In the genomic region with DNA sequence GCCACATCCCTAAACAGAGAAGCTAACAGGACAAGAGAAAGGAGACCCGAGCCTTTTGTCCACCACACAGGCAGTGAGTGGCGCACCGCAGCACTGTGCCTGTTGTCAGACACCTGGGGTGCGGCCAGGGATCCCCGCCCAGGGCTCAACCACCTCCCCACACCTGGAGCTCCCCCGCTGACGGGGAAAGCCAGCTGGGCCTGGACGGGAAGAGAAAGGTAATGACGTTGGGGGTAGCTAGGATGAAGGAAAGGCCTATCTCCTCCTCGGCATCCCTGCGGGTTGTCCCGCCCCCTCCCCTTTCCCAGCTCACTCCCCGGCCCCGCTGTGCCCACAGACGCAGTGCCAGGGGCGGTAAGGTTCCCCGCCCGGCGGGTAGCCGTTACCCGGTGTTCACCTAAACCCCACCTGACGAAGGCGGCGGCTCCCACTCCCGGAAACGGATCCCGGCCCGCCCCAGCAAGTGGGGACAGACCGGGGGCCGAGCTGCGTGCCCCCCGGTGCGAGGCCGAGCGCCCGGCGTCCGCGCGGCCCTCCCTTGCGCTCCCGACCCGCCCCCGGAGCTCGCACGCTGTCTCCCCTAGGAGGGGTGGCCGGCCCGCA, we compare ENCODE assay signal across 8 cellular contexts. TPM values are rescaled to one million over a fixed set of nuclear protein-coding genes. Genes with fewer than 3 reads are reported as not detected.
DNase-seq lines count a peak whose midpoint lies in the region; ATAC-seq and TF ChIP-seq lines count a peak whose summit lies in the region.

No MANE protein-coding gene starts in this region.

- no peaks in the 10 kb centered on the region for H3K27me3 ChIP-seq in BJ (ENCODE audit: control insufficient read depth, insufficient read depth, low read length)
- no peaks in the 10 kb centered on the region for H3K27me3 ChIP-seq in IMR-90 (ENCODE audit: control insufficient read depth, insufficient read depth, low read length)
- H3K27me3 ChIP-seq in effector memory CD4-positive, alpha-beta T cell (replicated peaks; ENCODE audit: control insufficient read depth, insufficient read depth, low read length, poor library complexity, severe bottlenecking), result no peaks in the 10 kb centered on the region
- H3K27me3 ChIP-seq in mucosa of rectum (ENCODE audit: control insufficient read depth in 2 of 2, insufficient read depth in 2 of 2, low read length in 2 of 2), result no peaks in the 10 kb centered on the region
- no peaks in the 10 kb centered on the region for H3K27me3 ChIP-seq in suprapubic skin

- H4K91ac ChIP-seq in IMR-90 (ENCODE audit: insufficient read depth, low read depth, low read length), result peak overlapping the region; percentile 23

- H3K79me1 ChIP-seq in IMR-90 (ENCODE audit: low read depth in 1 of 2, low read length in 2 of 2), result peaks cover 17 to 53% of the 10 kb centered on the region in 2 experiments

- H3K9ac ChIP-seq in IMR-90 (ENCODE audit: low read depth, low read length) (peak overlapping the region; percentile 64), mucosa of rectum (ENCODE audit: low read depth in 1 of 2, low read length in 2 of 2) (peak overlapping the region; percentile 75 to 88)

- ATAC-seq in GM19468 (IDR thresholded peaks at IDR 0.05; ENCODE audit: extremely low read depth, unreplicated experiment) (peak; percentile 2), IMR-90 (ENCODE audit: low read depth) (peak; percentile 6)

- peak overlapping the region; percentile 97 for H2AK9ac ChIP-seq in IMR-90 (replicated peaks; ENCODE audit: low read depth, low read length, poor library complexity)

- no peak overlapping the region for H4K5ac ChIP-seq in IMR-90 (ENCODE audit: low read depth, low read length)

- no peaks in the 10 kb centered on the region for H3K9me3 ChIP-seq in IMR-90 (ENCODE audit: control insufficient read depth, insufficient read depth, low read length)
- no peaks in the 10 kb centered on the region for H3K9me3 ChIP-seq in effector memory CD4-positive, alpha-beta T cell (ENCODE audit: control insufficient read depth, low read length)
- no peaks in the 10 kb centered on the region for H3K9me3 ChIP-seq in mucosa of rectum (ENCODE audit: control insufficient read depth in 2 of 2, low read length in 2 of 2)
- no peaks in the 10 kb centered on the region for H3K9me3 ChIP-seq in suprapubic skin

- H3K36me3 ChIP-seq in BJ (ENCODE audit: control insufficient read depth, insufficient read depth, low read length), result peaks cover 26% of the 10 kb centered on the region
- peaks cover 36% of the 10 kb centered on the region for H3K36me3 ChIP-seq in IMR-90 (ENCODE audit: control insufficient read depth, insufficient read depth, low read length)
- peaks cover 35% of the 10 kb centered on the region for H3K36me3 ChIP-seq in effector memory CD4-positive, alpha-beta T cell (ENCODE audit: control insufficient read depth, insufficient read depth, low read length)
- H3K36me3 ChIP-seq in mucosa of rectum (ENCODE audit: control insufficient read depth in 2 of 2, insufficient read depth in 2 of 2, low read length in 2 of 2), result peaks cover 31 to 34% of the 10 kb centered on the region in 2 donors
- peaks cover 36% of the 10 kb centered on the region for H3K36me3 ChIP-seq in suprapubic skin

- H3K4me3 ChIP-seq in BJ (ENCODE audit: low read depth, low read length) (peak overlapping the region; percentile 87), IMR-90 (ENCODE audit: insufficient read depth, low read depth, low read length) (peak overlapping the region; percentile 87), mucosa of rectum (ENCODE audit: low read length in 2 of 2) (peak overlapping the region; percentile 81 to 86), suprapubic skin (peak overlapping the region; percentile 88)
- peak overlapping the region; percentile 89 for H3K4me3 ChIP-seq in effector memory CD4-positive, alpha-beta T cell (ENCODE audit: insufficient read depth, low read depth, low read length, poor library complexity, severe bottlenecking)

- intact Hi-C loops in IMR-90 (cut with micrococcal nuclease), result no loop called here

- no peak for TF ChIP-seq RAD21 in IMR-90 (IDR thresholded peaks at IDR 0.05; ENCODE audit: low read length)

- H3K4me1 ChIP-seq in IMR-90 (ENCODE audit: control insufficient read depth, insufficient read depth, low read length) (peaks cover 4% of the 10 kb centered on the region; the same call in 1 of the 2 replicates), mucosa of rectum (ENCODE audit: control insufficient read depth in 2 of 2, insufficient read depth in 2 of 2, low read length in 2 of 2) (peaks cover 13 to 20% of the 10 kb centered on the region in 2 donors), suprapubic skin (peaks cover 21% of the 10 kb centered on the region)
- H3K4me1 ChIP-seq in effector memory CD4-positive, alpha-beta T cell (ENCODE audit: control insufficient read depth, insufficient read depth, low read length, poor library complexity, severe bottlenecking), result peaks cover 22% of the 10 kb centered on the region

- H2AFZ ChIP-seq in IMR-90 (replicated peaks; ENCODE audit: low read length, poor library complexity), result peak overlapping the region; percentile 98

- no peak overlapping the region for H2BK15ac ChIP-seq in IMR-90 (ENCODE audit: low read depth, low read length)

- peak overlapping the region; percentile 47 for H2BK5ac ChIP-seq in IMR-90 (ENCODE audit: low read depth, low read length, poor library complexity, severe bottlenecking)

- H2BK20ac ChIP-seq in IMR-90 (ENCODE audit: low read depth, low read length), result no peak overlapping the region

- H2BK120ac ChIP-seq in IMR-90 (ENCODE audit: low read depth, low read length), result no peak overlapping the region

- peak overlapping the region; percentile 59 to 78; a peak in 2 of 4 replicates for H4K8ac ChIP-seq in IMR-90 (ENCODE audit: low read depth in 2 of 2, low read length in 2 of 2)

- H3K56ac ChIP-seq in IMR-90 (ENCODE audit: extremely low read depth, insufficient read depth, low read length), result no peak overlapping the region

- H4K20me1 ChIP-seq in IMR-90 (ENCODE audit: insufficient read depth, low read length), result 0 out of 2 replicates have a peak, but pooled peaks cover 5% of the 10 kb centered on the region

- H3K4me2 ChIP-seq in IMR-90 (ENCODE audit: low read depth, low read length), result peak overlapping the region; percentile 83

- peaks cover 9% of the 10 kb centered on the region for H3K9me1 ChIP-seq in IMR-90 (ENCODE audit: insufficient read depth, low read length)

- in situ Hi-C loops in IMR-90 (cut with MboI; ENCODE audit: low sequenced_read_pairs), result no loop called here

- CTCF ChIA-PET in BJ (lab: Yijun Ruan, JAX), result interaction anchor here (0.9 to 1.5 kb wide), 4 partner anchors 11 to 79 kb away, joined by 3 to 4 read pairs (median 3); a partner anchor contains a TSS
- CTCF ChIA-PET in IMR-90 (lab: Yijun Ruan, JAX), result no interaction called here

- TF ChIP-seq POLR2A in IMR-90 (IDR thresholded peaks at IDR 0.05; ENCODE audit: low read depth, low read length) (no peak), suprapubic skin (IDR thresholded peaks at IDR 0.05) (no peak)

- peak overlapping the region; percentile 94 for H3K14ac ChIP-seq in IMR-90 (replicated peaks; ENCODE audit: low read depth, low read length)

- peak overlapping the region; percentile 87 for H3K4ac ChIP-seq in IMR-90 (ENCODE audit: low read depth, low read length)

- H3K18ac ChIP-seq in IMR-90 (ENCODE audit: low read depth, low read length), result no peak overlapping the region

- no TSS peak for BruUV-seq in IMR-90 (replicated peaks; lab: Mats Ljungman, UMichigan)

- whole genome bisulfite sequencing in IMR-90 (ENCODE audit: extremely low coverage in 2 of 2, insufficient read length in 1 of 2), 2 experiments, result 1% methylated on average over 37 of the region's 48 CpGs; no CpG with 5 or more reads in 1 of the 2 experiments
- 2% methylated on average over 10 of the region's 48 CpGs for WGBS in suprapubic skin

- H2AK5ac ChIP-seq in IMR-90 (ENCODE audit: low read depth, low read length), result peak overlapping the region; percentile 61

- TF ChIP-seq EP300 in suprapubic skin (IDR thresholded peaks at IDR 0.05), result no peak

- POLR2A ChIA-PET in BJ (lab: Charles Lee), result no interaction called here
- POLR2A ChIA-PET in IMR-90 (lab: Charles Lee; ENCODE audit: unreplicated experiment), result interaction anchor here (1.5 kb wide), 1 partner anchor 11 kb away, joined by 4 read pairs; a partner anchor contains a TSS

- peak overlapping the region; percentile 52 for H3K23ac ChIP-seq in IMR-90 (ENCODE audit: low read depth, low read length)

- DNase-seq in BJ (ENCODE audit: low read depth) (no peak), IMR-90 (peak; percentile 3), suprapubic skin (ENCODE audit: low spot score in 2 of 2) (peak in 1 of 2 donors; percentile 75), OCI-M2 (lab: John Stamatoyannopoulos, UW; ENCODE audit: unreplicated experiment) (no peak)
- peak; percentile 21 to 25 for DNase-seq in activated CD4-positive, alpha-beta T cell treated with anti-CD3 and anti-CD28 coated beads, Interleukin-2, amount 50 U/mL, for 4 hours
- peak; percentile 46 to 56 (median 51) for DNase-seq in effector memory CD4-positive, alpha-beta T cell

- peak overlapping the region; percentile 74 for H3K27ac ChIP-seq in IMR-90 (ENCODE audit: insufficient read depth, low read length)
- peak overlapping the region; percentile 91 for H3K27ac ChIP-seq in effector memory CD4-positive, alpha-beta T cell (ENCODE audit: insufficient read depth, low read length, poor library complexity, severe bottlenecking)
- peak overlapping the region; percentile 83 to 87 for H3K27ac ChIP-seq in mucosa of rectum (ENCODE audit: low read depth in 2 of 2, low read length in 2 of 2)
- peak overlapping the region; percentile 83 for H3K27ac ChIP-seq in suprapubic skin

- TF ChIP-seq CTCF in BJ (IDR thresholded peaks at IDR 0.05; ENCODE audit: insufficient read depth, low read depth, low read length) (no peak), IMR-90 (conservative IDR thresholded peaks at IDR 0.05; ENCODE audit: low read depth, low read length) (no peak), suprapubic skin (IDR thresholded peaks at IDR 0.05) (no peak)

- dilution Hi-C loops in IMR-90 (cut with HindIII; ENCODE audit: low sequenced_read_pairs, unreplicated experiment), result no loop called here

RNA-seq across cellular contexts. Expression of a gene that starts 0.5 kb away (rescaled TPM):
- polyA plus RNA-seq in BJ (2011; rRNA removed) (115 and 123 TPM in 2 replicates), IMR-90 (2012; rRNA removed) (117 and 120 TPM in 2 replicates)
- 92.4 and 167 TPM in 2 replicates for polyA minus RNA-seq in BJ (2011; rRNA and poly(A)+ RNA removed)
- total RNA-seq in IMR-90 (2012; rRNA removed) (152 and 181 TPM in 2 replicates), suprapubic skin (10 to 100 TPM; 26.2 to 50.7 (median 46.2) TPM)
- polyA plus RNA-seq in IMR-90 (2012; cell fraction: cytosol; rRNA removed), result 75.9 and 116 TPM in 2 replicates
- polyA plus RNA-seq in IMR-90 (2012; cell fraction: nucleus; rRNA removed; ENCODE audit: low replicate concordance), result 103 and 105 TPM in 2 replicates

RNA-seq across cellular contexts. Expression of a gene that starts 11.1 kb away (rescaled TPM):
- polyA plus RNA-seq in BJ (2011; rRNA removed) (11.4 and 15.9 TPM in 2 replicates), IMR-90 (2012; rRNA removed) (19.7 and 20.7 TPM in 2 replicates)
- 22.0 and 26.1 TPM in 2 replicates for polyA minus RNA-seq in BJ (2011; rRNA and poly(A)+ RNA removed)
- total RNA-seq in IMR-90 (2012; rRNA removed) (22.2 and 30.5 TPM in 2 replicates), suprapubic skin (10 to 100 TPM; 37.2 to 57.2 (median 47.9) TPM)
- polyA plus RNA-seq in IMR-90 (2012; cell fraction: cytosol; rRNA removed), result 5.4 and 10.1 TPM in 2 replicates
- 39.5 and 40.0 TPM in 2 replicates for polyA plus RNA-seq in IMR-90 (2012; cell fraction: nucleus; rRNA removed; ENCODE audit: low replicate concordance)

RNA-seq across cellular contexts. Expression of a gene that starts 25.8 kb away (rescaled TPM):
- polyA plus RNA-seq in BJ (2011; rRNA removed) (14.1 and 21.4 TPM in 2 replicates), IMR-90 (2012; rRNA removed) (14.3 and 15.1 TPM in 2 replicates)
- polyA minus RNA-seq in BJ (2011; rRNA and poly(A)+ RNA removed), result 10.4 and 18.2 TPM in 2 replicates
- total RNA-seq in IMR-90 (2012; rRNA removed) (7.5 and 8.3 TPM in 2 replicates), suprapubic skin (10 to 100 TPM; 17.8 to 24.5 (median 20.5) TPM)
- 12.5 and 14.1 TPM in 2 replicates for polyA plus RNA-seq in IMR-90 (2012; cell fraction: cytosol; rRNA removed)
- polyA plus RNA-seq in IMR-90 (2012; cell fraction: nucleus; rRNA removed; ENCODE audit: low replicate concordance), result 40.1 and 57.8 TPM in 2 replicates

RNA-seq across cellular contexts. Expression of a gene that starts 28.2 kb away (rescaled TPM):
- 38.4 and 54.9 TPM in 2 replicates for polyA plus RNA-seq in BJ (2011; rRNA removed)
- polyA minus RNA-seq in BJ (2011; rRNA and poly(A)+ RNA removed), result 22.1 and 29.0 TPM in 2 replicates
- 13.9 and 17.9 TPM in 2 replicates for total RNA-seq in IMR-90 (2012; rRNA removed)
- 55.3 and 59.5 TPM in 2 replicates for polyA plus RNA-seq in IMR-90 (2012; rRNA removed)
- polyA plus RNA-seq in IMR-90 (2012; cell fraction: cytosol; rRNA removed), result 48.3 and 54.5 TPM in 2 replicates
- 58.5 and 77.5 TPM in 2 replicates for polyA plus RNA-seq in IMR-90 (2012; cell fraction: nucleus; rRNA removed; ENCODE audit: low replicate concordance)
- total RNA-seq in suprapubic skin, result 10 to 100 TPM in 3 of 4 donors, 1 to 10 TPM in 1; 5.2 to 18.4 (median 13.3) TPM

RNA-seq across cellular contexts. Expression of a gene that starts 37.9 kb away (rescaled TPM):
- 167 and 211 TPM in 2 replicates for polyA plus RNA-seq in BJ (2011; rRNA removed)
- polyA minus RNA-seq in BJ (2011; rRNA and poly(A)+ RNA removed), result 52.3 and 72.6 TPM in 2 replicates
- total RNA-seq in IMR-90 (2012; rRNA removed), result 102 and 151 TPM in 2 replicates
- polyA plus RNA-seq in IMR-90 (2012; rRNA removed), result 162 and 253 TPM in 2 replicates
- 74.8 and 107 TPM in 2 replicates for polyA plus RNA-seq in IMR-90 (2012; cell fraction: cytosol; rRNA removed)
- 52.9 and 66.6 TPM in 2 replicates for polyA plus RNA-seq in IMR-90 (2012; cell fraction: nucleus; rRNA removed; ENCODE audit: low replicate concordance)
- 10 to 100 TPM; 56.9 to 75.0 (median 63.9) TPM for total RNA-seq in suprapubic skin

Comparison
In these comparisons a context has a peak if more than half of its experiments do, and no peak if none do; other contexts are left out.
1. DNase-seq: peak in IMR-90 (single experiment), activated CD4-positive, alpha-beta T cell treated with anti-CD3 and anti-CD28 coated beads, Interleukin-2, amount 50 U/mL, for 4 hours (2 of 2) and effector memory CD4-positive, alpha-beta T cell (3 of 3); none in BJ (single experiment) and OCI-M2 (single experiment).
2. Peak in every context shown above with its lines, with median percentiles within 50 percentile points of each other: H3K4me3 ChIP-seq and H3K27ac ChIP-seq.